8 cellular contexts compared by ENCODE assay signal in the genomic region with DNA sequence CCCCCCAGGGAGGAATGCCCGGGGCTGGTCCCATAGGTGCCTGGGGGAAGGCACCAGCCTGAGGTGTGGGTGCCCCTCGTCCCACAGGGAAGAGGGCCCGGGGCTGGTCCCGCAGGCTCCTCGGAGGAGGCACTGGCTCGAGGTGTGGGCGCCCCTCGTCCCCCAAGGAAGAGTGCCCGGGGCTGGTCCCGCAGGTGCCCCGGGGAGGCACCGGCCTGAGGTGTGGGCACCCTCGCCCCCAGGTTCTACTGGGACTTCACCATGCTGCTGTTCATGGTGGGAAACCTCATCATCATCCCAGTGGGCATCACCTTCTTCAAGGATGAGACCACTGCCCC. TPM values are rescaled to one million over a fixed set of nuclear protein-coding genes. Genes with fewer than 3 reads are reported as not detected.
"Had no signal": no experiment of that assay in that cellular context is flagged by ENCODE, and none has a peak within 500 bp of the region (broad histone marks: within the 10 kb centered on the region; RNA-seq: fewer than 3 reads in every experiment).

No MANE protein-coding gene starts in this region.

RNA-seq across cellular contexts. Expression of a gene that starts 13.6 kb away (rescaled TPM):
- total RNA-seq: subcutaneous adipose tissue, thoracic aorta, thyroid gland, ureter had no signal

RNA-seq across cellular contexts. Expression of a gene that starts 36.4 kb away (rescaled TPM):
- total RNA-seq: thyroid gland, transverse colon, urinary bladder, vagina had no signal

RNA-seq across cellular contexts. Expression of a gene that starts 59.4 kb away (rescaled TPM):
- total RNA-seq: temporal lobe, vagina had no signal
